8 cellular contexts compared by ENCODE assay signal in the genomic region with DNA sequence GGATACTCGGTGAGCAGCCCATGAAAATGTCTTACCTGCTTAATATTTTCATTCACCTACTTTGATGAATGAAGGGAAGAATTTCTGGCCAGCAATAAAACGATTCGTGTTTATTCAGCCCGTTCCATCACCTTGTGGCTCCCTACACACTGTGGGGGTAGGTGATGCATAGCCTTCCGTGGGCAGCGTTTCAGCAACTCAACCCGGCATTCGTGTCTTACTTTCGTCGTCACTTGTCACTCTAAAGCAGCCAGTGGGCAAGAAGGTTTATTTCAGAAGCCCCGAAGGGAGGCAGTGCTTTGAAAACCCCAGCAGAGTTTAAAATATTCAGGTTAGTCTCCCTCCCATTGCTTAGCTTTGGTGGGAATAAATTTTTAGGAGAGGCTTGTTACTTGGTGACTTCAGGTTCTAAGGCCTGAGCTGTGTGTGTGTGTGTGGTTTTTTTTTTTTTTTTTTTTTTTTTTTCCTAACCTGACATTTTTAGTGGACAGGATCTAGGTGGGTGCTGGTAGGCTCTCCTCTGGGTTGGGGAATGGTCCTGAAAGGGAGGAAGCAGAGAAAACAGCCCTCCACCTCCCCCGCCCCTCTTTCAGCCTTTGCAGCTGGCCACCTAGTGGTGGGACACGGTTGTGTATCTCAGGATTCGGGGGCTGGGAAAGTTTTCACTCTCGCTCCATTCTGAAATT.
DNase-seq lines count a peak whose midpoint lies in the region; ATAC-seq lines count a peak whose summit lies in the region.

No MANE protein-coding gene starts in this region.

- peaks cover 6% of the 10 kb centered on the region in 2 donors for H3K27me3 ChIP-seq in mucosa of rectum (ENCODE audit: control insufficient read depth in 2 of 2, insufficient read depth in 2 of 2, low read length in 2 of 2)

- no peaks in the 10 kb centered on the region for H3K36me3 ChIP-seq in mucosa of rectum (ENCODE audit: control insufficient read depth in 2 of 2, insufficient read depth in 2 of 2, low read length in 2 of 2)

- no peaks in the 10 kb centered on the region for H3K9me3 ChIP-seq in mucosa of rectum (ENCODE audit: control insufficient read depth in 2 of 2, low read length in 2 of 2)

- peaks cover 21 to 25% of the 10 kb centered on the region in 2 donors for H3K4me1 ChIP-seq in mucosa of rectum (ENCODE audit: control insufficient read depth in 2 of 2, insufficient read depth in 2 of 2, low read length in 2 of 2)

- peak overlapping the region; percentile 68 to 72 for H3K9ac ChIP-seq in mucosa of rectum (ENCODE audit: low read depth in 1 of 2, low read length in 2 of 2)

- no peak for ATAC-seq in GM18498 (IDR thresholded peaks at IDR 0.05; ENCODE audit: unreplicated experiment)

- peak; percentile 2 for DNase-seq in NCI-H1105 treated with DMSO at 0.1 percent for 48 hours (lab: John Stamatoyannopoulos, UW)
- DNase-seq in NCI-H1105 (lab: John Stamatoyannopoulos, UW), result no peak
- DNase-seq in NCI-H510A (lab: John Stamatoyannopoulos, UW), result peak; percentile 23
- peak; percentile 54 for DNase-seq in activated T-cell treated with anti-CD3 and anti-CD28 coated beads for 4 hours
- no peak for DNase-seq in epithelial cell of prostate (ENCODE audit: low read depth, low spot score)
- DNase-seq in stimulated activated CD8-positive, alpha-beta memory T cell treated with anti-CD3 and anti-CD28 coated beads, Interleukin-7, amount 100 ng/mL, for 4 hours (ENCODE audit: low read depth in 2 of 2), result peak; percentile 55 to 59

- H3K27ac ChIP-seq in epithelial cell of prostate (peak overlapping the region; percentile 82), mucosa of rectum (ENCODE audit: low read depth in 2 of 2, low read length in 2 of 2) (peak overlapping the region; percentile 73 to 92)

- H3K4me3 ChIP-seq in mucosa of rectum (ENCODE audit: low read length in 2 of 2), result peak overlapping the region; percentile 74 to 85

Comparison
In these comparisons a context has a peak if more than half of its experiments do, and no peak if none do; other contexts are left out.
1. DNase-seq: peak in NCI-H1105 treated with DMSO at 0.1 percent for 48 hours (single experiment), NCI-H510A (single experiment), activated T-cell treated with anti-CD3 and anti-CD28 coated beads for 4 hours (single experiment) and stimulated activated CD8-positive, alpha-beta memory T cell treated with anti-CD3 and anti-CD28 coated beads, Interleukin-7, amount 100 ng/mL, for 4 hours (2 of 2); none in NCI-H1105 (single experiment) and epithelial cell of prostate (single experiment).